13 cellular contexts compared by ENCODE assay signal in genomic region chr1:2251786-2252185, GRCh38. TPM values are rescaled to one million over a fixed set of nuclear protein-coding genes. Genes with fewer than 3 reads are reported as not detected.
DNase-seq lines count a peak whose midpoint lies in the region; ATAC-seq, FAIRE-seq and TF ChIP-seq lines count a peak whose summit lies in the region.
"Had no signal": no experiment of that assay in that cellular context is flagged by ENCODE, and none has a peak within 500 bp of the region (broad histone marks: within the 10 kb centered on the region; RNA-seq: fewer than 3 reads in every experiment).

No MANE protein-coding gene starts in this region.

- CTCF ChIA-PET in K562 (lab: Yijun Ruan, JAX; ENCODE audit: low intra/inter-chr PET ratio) = no interaction called here

- no peaks in the 10 kb centered on the region for H3K27me3 ChIP-seq in K562 (ENCODE audit: control insufficient read depth in 2 of 2, insufficient read depth in 2 of 2, low read length in 2 of 2)

- peaks cover 16% of the 10 kb centered on the region for H4K20me1 ChIP-seq in K562 (replicated peaks; ENCODE audit: control insufficient read depth, insufficient read depth, low read length)

- H3K36me3 ChIP-seq in K562 (ENCODE audit: control insufficient read depth, insufficient read depth, low read length) = peaks cover 12% of the 10 kb centered on the region; the same call in 2 of the 3 replicates

- peaks cover 14% of the 10 kb centered on the region for H3K9me3 ChIP-seq in K562 (replicated peaks; ENCODE audit: control insufficient read depth, insufficient read depth, low read depth, low read length)

- no TSS peak for BruUV-seq in K562 (replicated peaks; lab: Mats Ljungman, UMichigan)

- FAIRE-seq in K562 (lab: Jason Lieb, UNC) = peak; percentile 19
- FAIRE-seq: GM12892, islet of Langerhans had no signal

- intact Hi-C loops in K562 (cut with micrococcal nuclease) = no loop called here

- 90% methylated on average over 16 of the region's 17 CpGs for WGBS in K562 (ENCODE audit: insufficient coverage, low coverage, missing lambda C conversion rate)

- H3K27ac Mint-ChIP-seq in immature natural killer cell = peak overlapping the region in 4 of 6 donors; percentile 35 to 88 (median 60)

- peaks cover 11% of the 10 kb centered on the region for H3K9me1 ChIP-seq in K562 (ENCODE audit: control insufficient read depth, insufficient read depth, low read length)

- no peak for TF ChIP-seq POLR2A in K562 (conservative IDR thresholded peaks at IDR 0.05)

- POLR2A ChIA-PET in K562 (lab: Yijun Ruan, JAX) = interaction anchor here (0.6 kb wide), 1 partner anchor 785 kb away, joined by 4 read pairs; no protein-coding TSS in a partner anchor

- H3K4me1 ChIP-seq in K562 (replicated peaks in 1 of 2; ENCODE audit: control insufficient read depth in 2 of 2, insufficient read depth in 2 of 2, low read length in 2 of 2) = peaks cover 7 to 59% of the 10 kb centered on the region in 2 experiments; a peak in 4 of 5 replicates

- peak; percentile 23 for DNase-seq in NCI-H2171 treated with DMSO at 0.1 percent for 48 hours (lab: John Stamatoyannopoulos, UW)
- DNase-seq in NCI-H2171 (lab: John Stamatoyannopoulos, UW) = no peak
- DNase-seq in K562 (ENCODE audit: extremely low read depth in 1 of 4, low spot score in 3 of 4) = no peak
- DNase-seq in immature natural killer cell = no peak
- no peak for DNase-seq in substantia nigra (lab: John Stamatoyannopoulos, UW)
- DNase-seq in H4 (ENCODE audit: low spot score) = no peak
- DNase-seq: 8988T, DMS79 had no signal

- ATAC-seq in K562 (no peak), GM18907 (IDR thresholded peaks at IDR 0.05; ENCODE audit: unreplicated experiment) (no peak), HG03025 (IDR thresholded peaks at IDR 0.05; ENCODE audit: low FRiP score, unreplicated experiment) (no peak)
- ATAC-seq: natural killer cell treated with Interleukin-12 subunit alpha and Interleukin-12 subunit beta and Interleukin-15 and Interleukin-18, amount 100 ng/mL, for 72 hours had no signal

- in situ Hi-C loops in K562 (cut with MboI) = no loop called here

- TF ChIP-seq CTCF in K562 (IDR thresholded peaks at IDR 0.05 in 2 of 3, conservative IDR thresholded peaks at IDR 0.05 in 1 of 3; ENCODE audit: insufficient read depth in 2 of 3, low read depth in 1 of 3, low read length in 3 of 3) = no peak

- peaks cover 97% of the 10 kb centered on the region for H3K79me2 ChIP-seq in K562 (ENCODE audit: control insufficient read depth, insufficient read depth, low read length)

- H3K9ac ChIP-seq in K562 (ENCODE audit: insufficient read depth in 1 of 2, low read depth in 2 of 2, low read length in 2 of 2) = 0 out of 4 replicates have a peak overlapping the region, but pooled peaks of 1 of the 2 experiments have one; percentile 28

- TF ChIP-seq EP300 in K562 (IDR thresholded peaks at IDR 0.05; ENCODE audit: low read length) = no peak

- no peak overlapping the region for H3K4me3 ChIP-seq in K562

- peaks cover 29 to 30% of the 10 kb centered on the region in 2 donors for H3K4me1 Mint-ChIP-seq in immature natural killer cell

- no peak for TF ChIP-seq RAD21 in K562 (CRISPR knock-in tag; conservative IDR thresholded peaks at IDR 0.05 in 1 of 2, IDR thresholded peaks at IDR 0.05 in 1 of 2)

- no peak overlapping the region for H3K27ac ChIP-seq in K562 (ENCODE audit: extremely low read depth, low read depth, low read length)
- peak overlapping the region; percentile 35 for H3K27ac ChIP-seq in substantia nigra (ENCODE audit: low read depth, low read length, poor library complexity, severe bottlenecking)

- H3K4me2 ChIP-seq in K562 (ENCODE audit: insufficient read depth, low read length) = no peak overlapping the region

- peaks cover 0 to 2% (median under 1%) of the 10 kb centered on the region in 6 donors for H3K9me3 Mint-ChIP-seq in immature natural killer cell
- H3K9me3 Mint-ChIP-seq: natural killer cell treated with Interleukin-12 subunit alpha and Interleukin-12 subunit beta and Interleukin-15 and Interleukin-18, amount 100 ng/mL, for 72 hours had no signal

- H3K27me3 Mint-ChIP-seq in immature natural killer cell (ENCODE audit: low read depth in 3 of 3) = peaks cover 0 to 49% (median 25%) of the 10 kb centered on the region in 3 donors
- H3K27me3 Mint-ChIP-seq: natural killer cell treated with Interleukin-12 subunit alpha and Interleukin-12 subunit beta and Interleukin-15 and Interleukin-18, amount 100 ng/mL, for 72 hours had no signal

- H3K4me3 Mint-ChIP-seq in immature natural killer cell = no peak overlapping the region

- no peak overlapping the region for H2AFZ ChIP-seq in K562 (ENCODE audit: low read depth, low read length)

- peaks cover 0 to 3% (median 2%) of the 10 kb centered on the region in 3 donors for H3K36me3 Mint-ChIP-seq in immature natural killer cell

TF ChIP-seq in K562, 482 proteins besides CTCF, POLR2A, EP300 and RAD21:
- TF ChIP-seq HDGF (IDR thresholded peaks at IDR 0.05) = no peak
- no peak for TF ChIP-seq ZNF316 (IDR thresholded peaks at IDR 0.05)

RNA-seq across cellular contexts. Expression of gene SKI, which starts 23.7 kb away (rescaled TPM):
- total RNA-seq in K562 (2011; cell fraction: chromatin; rRNA removed; ENCODE audit: low replicate concordance) = 25.0 and 40.0 TPM in 2 replicates
- total RNA-seq in K562 (2011; cell fraction: nucleolus; rRNA removed) = 28.2 and 34.2 TPM in 2 replicates
- total RNA-seq in K562 (2011; cell fraction: nucleoplasm; rRNA removed) = 21.0 and 24.4 TPM in 2 replicates
- total RNA-seq in K562 (2014; rRNA removed) (10.8 and 16.6 TPM in 2 replicates), K562 (2014; rRNA removed; fragmentation: Illumina TruSeq; extraction: Trizol) (2.8 and 3.2 TPM in 2 replicates), K562 (2015; rRNA removed; fragmentation: Illumina TruSeq; extraction: Trizol) (4.6 and 5.6 TPM in 2 replicates), K562 (2021) (55.4 and 60.5 TPM in 2 replicates)
- polyA plus RNA-seq in K562 (2011; rRNA removed) (3.1 and 4.6 TPM in 2 replicates), K562 (2014; fragmentation: Illumina TruSeq; extraction: Trizol) (15.8 and 21.4 TPM in 2 replicates), K562 (2014; fragmentation: Nextera tagmentation; extraction: Ambion mirVana) (under 1 TPM; 0.10 to 0.39 TPM), K562 (2014; rRNA removed) (16.4 and 17.0 TPM in 2 replicates), immature natural killer cell (1 to 10 TPM in 1 of 3 donors, under 1 TPM in 1, not detected in 1; 0.87 to 1.0 TPM)
- polyA plus RNA-seq in K562 (2011; cell fraction: cytosol; rRNA removed) = 3.6 and 6.1 TPM in 2 replicates
- 8.6 and 16.4 TPM in 2 replicates for polyA plus RNA-seq in K562 (2011; cell fraction: nucleus; rRNA removed)
- 13.2 and 13.6 TPM in 2 replicates for polyA plus RNA-seq in K562 (2012)
- 2.7 and 4.6 TPM in 2 replicates for polyA minus RNA-seq in K562 (2011; rRNA and poly(A)+ RNA removed)
- 20.6 and 21.9 TPM in 2 replicates for polyA minus RNA-seq in K562 (2011; cell fraction: cytosol; rRNA and poly(A)+ RNA removed)
- polyA minus RNA-seq in K562 (2011; cell fraction: nucleus; rRNA and poly(A)+ RNA removed) = 8.6 and 10.9 TPM in 2 replicates
- 3.3 and 172 TPM in 2 replicates for total RNA-seq in H4 (2014; rRNA removed; shearing (Covaris generic))

RNA-seq across cellular contexts. Expression of gene FAAP20, which starts 57.2 kb away (rescaled TPM):
- 32.5 and 87.9 TPM in 2 replicates for total RNA-seq in K562 (2011; cell fraction: chromatin; rRNA removed; ENCODE audit: low replicate concordance)
- 57.6 and 57.7 TPM in 2 replicates for total RNA-seq in K562 (2011; cell fraction: nucleolus; rRNA removed)
- 37.4 and 38.2 TPM in 2 replicates for total RNA-seq in K562 (2011; cell fraction: nucleoplasm; rRNA removed)
- total RNA-seq in K562 (2014; rRNA removed) (74.4 and 79.5 TPM in 2 replicates), K562 (2014; rRNA removed; fragmentation: Illumina TruSeq; extraction: Trizol) (4.5 and 5.2 TPM in 2 replicates), K562 (2015; rRNA removed; fragmentation: Illumina TruSeq; extraction: Trizol) (13.7 and 15.9 TPM in 2 replicates), K562 (2021) (142 TPM in 2 replicates)
- polyA plus RNA-seq in K562 (2011; rRNA removed) (9.9 and 13.5 TPM in 2 replicates), K562 (2014; fragmentation: Illumina TruSeq; extraction: Trizol) (8.4 and 22.6 TPM in 2 replicates), K562 (2014; fragmentation: Nextera tagmentation; extraction: Ambion mirVana) (1 to 10 TPM in 1 of 2 experiments, under 1 TPM in 1; 0.58 to 1.0 TPM), K562 (2014; rRNA removed) (143 and 153 TPM in 2 replicates), immature natural killer cell (10 to 100 TPM; 56.7 to 99.6 (median 79.2) TPM)
- 19.5 and 92.5 TPM in 2 replicates for polyA plus RNA-seq in K562 (2011; cell fraction: cytosol; rRNA removed)
- polyA plus RNA-seq in K562 (2011; cell fraction: nucleus; rRNA removed) = 23.2 and 44.5 TPM in 2 replicates
- polyA plus RNA-seq in K562 (2012) = 74.5 and 114 TPM in 2 replicates
- 3.3 and 3.9 TPM in 2 replicates for polyA minus RNA-seq in K562 (2011; rRNA and poly(A)+ RNA removed)
- 16.1 and 25.8 TPM in 2 replicates for polyA minus RNA-seq in K562 (2011; cell fraction: cytosol; rRNA and poly(A)+ RNA removed)
- polyA minus RNA-seq in K562 (2011; cell fraction: nucleus; rRNA and poly(A)+ RNA removed) = 10.0 and 14.0 TPM in 2 replicates
- total RNA-seq in H4 (2014; rRNA removed; shearing (Covaris generic)) = 24.5 and 28.5 TPM in 2 replicates
